In the genomic region with DNA sequence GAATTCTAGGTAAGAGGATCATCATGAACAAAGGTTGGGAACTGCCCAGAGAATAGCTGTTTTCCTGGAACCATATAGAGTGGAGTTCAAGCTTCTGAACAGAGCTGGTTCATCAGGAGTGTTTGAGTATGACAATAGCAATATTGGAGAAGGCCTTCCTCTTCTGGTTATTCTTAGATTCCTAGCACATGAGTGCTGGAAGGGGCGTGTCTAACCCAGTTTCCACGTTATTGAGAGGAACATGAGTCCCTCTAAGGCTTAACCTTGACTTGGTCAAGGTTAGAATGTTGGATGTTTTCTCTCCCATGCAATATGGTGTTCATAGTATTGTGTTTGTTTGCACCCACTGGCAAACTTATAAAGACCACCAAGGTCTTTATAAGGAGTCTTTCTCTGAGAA, we compare ENCODE assay signal across 24 cellular contexts.
DNase-seq lines count a peak whose midpoint lies in the region; ATAC-seq, FAIRE-seq and TF ChIP-seq lines count a peak whose summit lies in the region.
"Had no signal": no experiment of that assay in that cellular context is flagged by ENCODE, and none has a peak within 500 bp of the region (broad histone marks: within the 10 kb centered on the region; RNA-seq: fewer than 3 reads in every experiment).

No MANE protein-coding gene starts in this region.

- FAIRE-seq in HepG2 (lab: Jason Lieb, UNC) = no peak
- FAIRE-seq: A549, D721Med, H1 had no signal

- H3K4me3 ChIP-seq in HepG2 (replicated peaks in 1 of 3; ENCODE audit: insufficient read depth in 1 of 3, low read depth in 2 of 3, low read length in 3 of 3) (no peak overlapping the region), right lobe of liver (no peak overlapping the region), gastrocnemius medialis (no peak overlapping the region)
- H3K4me3 ChIP-seq: A549; BLaER1 treated with 17β-estradiol and CSF1 and Interleukin-3, amounts not matched to agents 10 nM and 100 nM; GM23248 had no signal

- H4K20me1 ChIP-seq in HepG2 (ENCODE audit: insufficient read depth, low read length) = no peaks in the 10 kb centered on the region
- H4K20me1 ChIP-seq: BLaER1 treated with 17β-estradiol and CSF1 and Interleukin-3, amounts not matched to agents 10 nM and 100 nM had no signal

- no peak for TF ChIP-seq CTCF in HepG2 (CRISPR knock-in tag; IDR thresholded peaks at IDR 0.05)
- no peak for TF ChIP-seq CTCF in right lobe of liver (IDR thresholded peaks at IDR 0.05)
- no peak for TF ChIP-seq CTCF in gastrocnemius medialis (IDR thresholded peaks at IDR 0.05 in 4 of 5, conservative IDR thresholded peaks at IDR 0.05 in 1 of 5)

- H3K27me3 Mint-ChIP-seq in activated T-cell treated with anti-CD3 and anti-CD28 coated beads, Interleukin-2, amount 50 U/mL, for 4 hours (ENCODE audit: low read depth) = no peaks in the 10 kb centered on the region
- H3K27me3 Mint-ChIP-seq: CD4-positive, alpha-beta T cell had no signal

- TF ChIP-seq POLR2A in HepG2 (IDR thresholded peaks at IDR 0.05; ENCODE audit: insufficient read depth in 1 of 2, low read depth in 2 of 2, low read length in 2 of 2) = no peak
- TF ChIP-seq POLR2A in right lobe of liver (IDR thresholded peaks at IDR 0.05) = no peak
- no peak for TF ChIP-seq POLR2A in gastrocnemius medialis (IDR thresholded peaks at IDR 0.05)

- no peaks in the 10 kb centered on the region for H3K27me3 ChIP-seq in HepG2 (ENCODE audit: control insufficient read depth in 1 of 2, insufficient read depth in 2 of 2, low read length in 2 of 2)
- no peaks in the 10 kb centered on the region for H3K27me3 ChIP-seq in right lobe of liver
- no peaks in the 10 kb centered on the region for H3K27me3 ChIP-seq in gastrocnemius medialis
- H3K27me3 ChIP-seq: BE2C; BLaER1 treated with 17β-estradiol and CSF1 and Interleukin-3, amounts not matched to agents 10 nM and 100 nM had no signal

- H3K9ac ChIP-seq in HepG2 (ENCODE audit: insufficient read depth, low read depth, low read length) = no peak overlapping the region
- H3K9ac ChIP-seq: BLaER1 treated with 17β-estradiol and CSF1 and Interleukin-3, amounts not matched to agents 10 nM and 100 nM; GM23248 had no signal

- TF ChIP-seq EP300 in HepG2 (IDR thresholded peaks at IDR 0.05; ENCODE audit: low read depth in 2 of 2, low read length in 2 of 2) = no peak
- TF ChIP-seq EP300 in HepG2 (CRISPR knock-in tag; IDR thresholded peaks at IDR 0.05; ENCODE audit: borderline replicate concordance) = no peak

- H3K4me2 ChIP-seq in HepG2 (ENCODE audit: low read depth, low read length) = no peak overlapping the region
- H3K4me2 ChIP-seq: A549 had no signal

- intact Hi-C loops in HepG2 (cut with micrococcal nuclease; ENCODE audit: unreplicated experiment) (no loop called here), right lobe of liver (cut with DNase I) (no loop called here), gastrocnemius medialis (cut with DNase I; ENCODE audit: low total_unique reads) (no loop called here)

- CTCF ChIA-PET in HepG2 (lab: Yijun Ruan, JAX; ENCODE audit: low intra/inter-chr PET ratio, low total read pairs) = no interaction called here

- H3K36me3 Mint-ChIP-seq in activated T-cell treated with anti-CD3 and anti-CD28 coated beads, Interleukin-2, amount 50 U/mL, for 4 hours (ENCODE audit: insufficient read depth) = no peaks in the 10 kb centered on the region
- H3K36me3 Mint-ChIP-seq: CD14-positive monocyte; CD8-positive, alpha-beta memory T cell had no signal

- H3K79me2 ChIP-seq in HepG2 (ENCODE audit: insufficient read depth, low read length) = no peaks in the 10 kb centered on the region

- BruUV-seq in HepG2 (replicated peaks; lab: Mats Ljungman, UMichigan) = no TSS peak

- H3K36me3 ChIP-seq in HepG2 (replicated peaks in 1 of 2; ENCODE audit: control insufficient read depth in 1 of 2, insufficient read depth in 2 of 2, low read length in 2 of 2) (no peaks in the 10 kb centered on the region), right lobe of liver (no peaks in the 10 kb centered on the region), gastrocnemius medialis (no peaks in the 10 kb centered on the region)
- H3K36me3 ChIP-seq: BE2C; BLaER1 treated with 17β-estradiol and CSF1 and Interleukin-3, amounts not matched to agents 10 nM and 100 nM had no signal

- no peak overlapping the region for H3K4me3 Mint-ChIP-seq in activated T-cell treated with anti-CD3 and anti-CD28 coated beads, Interleukin-2, amount 50 U/mL, for 4 hours
- H3K4me3 Mint-ChIP-seq: CD14-positive monocyte; CD4-positive, alpha-beta T cell; CD8-positive, alpha-beta memory T cell had no signal

- no peaks in the 10 kb centered on the region for H3K9me3 Mint-ChIP-seq in activated T-cell treated with anti-CD3 and anti-CD28 coated beads, Interleukin-2, amount 50 U/mL, for 4 hours
- H3K9me3 Mint-ChIP-seq: CD4-positive, alpha-beta T cell; CD8-positive, alpha-beta memory T cell had no signal

- H3K4me1 Mint-ChIP-seq in activated T-cell treated with anti-CD3 and anti-CD28 coated beads, Interleukin-2, amount 50 U/mL, for 4 hours (ENCODE audit: low read depth) = no peaks in the 10 kb centered on the region
- H3K4me1 Mint-ChIP-seq: CD14-positive monocyte; CD8-positive, alpha-beta memory T cell had no signal

- in situ Hi-C loops in HepG2 (cut with HindIII; ENCODE audit: extremely low pct_ligation_motif_present, low pct_unique_long_range_greater_than_20kb) (no loop called here), gastrocnemius medialis (cut with MboI; ENCODE audit: low sequenced_read_pairs in 4 of 4) (loop anchor here in 1 of 4 donors (25.0 kb wide), 1 partner anchor 200 kb away; no protein-coding TSS in a partner anchor), KBM-7 (cut with MboI; ENCODE audit: low pct_unique_long_range_greater_than_20kb, low sequenced_read_pairs) (no loop called here)

- no peaks in the 10 kb centered on the region for H3K9me3 ChIP-seq in HepG2 (ENCODE audit: low read length)
- H3K9me3 ChIP-seq in right lobe of liver = no peaks in the 10 kb centered on the region
- H3K9me3 ChIP-seq in gastrocnemius medialis = no peaks in the 10 kb centered on the region
- H3K9me3 ChIP-seq: A549; BE2C; BLaER1 treated with 17β-estradiol and CSF1 and Interleukin-3, amounts not matched to agents 10 nM and 100 nM had no signal

- H2AFZ ChIP-seq in HepG2 (ENCODE audit: low read length) = no peak overlapping the region
- H2AFZ ChIP-seq: GM23248 had no signal

- H3K4me1 ChIP-seq in HepG2 (ENCODE audit: insufficient read depth, low read length) (peaks cover 27% of the 10 kb centered on the region), right lobe of liver (no peaks in the 10 kb centered on the region), gastrocnemius medialis (peaks cover 5 to 9% of the 10 kb centered on the region in 2 donors)
- H3K4me1 ChIP-seq: A549, BE2C had no signal

- ATAC-seq in HepG2 = no peak
- ATAC-seq in right lobe of liver = no peak
- peak; percentile 18 to 83 for ATAC-seq in gastrocnemius medialis
- ATAC-seq in GM21367 (IDR thresholded peaks at IDR 0.05; ENCODE audit: unreplicated experiment) = no peak
- no peak for ATAC-seq in activated T-cell treated with anti-CD3 and anti-CD28 coated beads, Interleukin-2, amount 50 U/mL, for 4 hours
- ATAC-seq: A549 had no signal

- no peak for TF ChIP-seq RAD21 in HepG2 (CRISPR knock-in tag; IDR thresholded peaks at IDR 0.05)

- no peak overlapping the region for H3K27ac ChIP-seq in HepG2 (ENCODE audit: extremely low read length, insufficient read depth, low read length)
- H3K27ac ChIP-seq in right lobe of liver = no peak overlapping the region
- H3K27ac ChIP-seq in gastrocnemius medialis = peak overlapping the region in 3 of 4 donors; percentile 14 to 63 (median 62)
- H3K27ac ChIP-seq: A549; BLaER1 treated with 17β-estradiol and CSF1 and Interleukin-3, amounts not matched to agents 10 nM and 100 nM; GM23248 had no signal

- DNase-seq in HepG2 (ENCODE audit: low spot score) (no peak), right lobe of liver (no peak), OCI-M1 (lab: John Stamatoyannopoulos, UW) (peak; percentile 2), gastrocnemius medialis (no peak), KBM-7 (no peak)
- no peak for DNase-seq in activated T-cell treated with anti-CD3 and anti-CD28 coated beads, Interleukin-2, amount 50 U/mL, for 4 hours
- DNase-seq: 8988T; ACHN; AML-193; BE2C; CD4-positive, alpha-beta T cell; CD8-positive, alpha-beta memory T cell; DMS 273 treated with DMSO at 0.1 percent for 48 hours; DMS79; EL; GM23248; H7; HCEC 1CT had no signal

- whole genome bisulfite sequencing in HepG2 (ENCODE audit: low lambda C conversion rate) = 40% methylated on average over 1 of the region's 2 CpGs
- WGBS in right lobe of liver (ENCODE audit: insufficient coverage, low coverage, low lambda C conversion rate, missing lambda C conversion rate) = 21% methylated on average over 2 of the region's 2 CpGs

- POLR2A ChIA-PET in HepG2 (lab: Yijun Ruan, JAX) = no interaction called here

TF ChIP-seq in HepG2, 621 proteins besides CTCF, POLR2A, EP300 and RAD21:
- TF ChIP-seq ZNF746 (CRISPR knock-in tag; IDR thresholded peaks at IDR 0.05) = no peak
- TF ChIP-seq PHB2 (IDR thresholded peaks at IDR 0.05; ENCODE audit: partially characterized antibody) = no peak
- TF ChIP-seq, protein P1, sequence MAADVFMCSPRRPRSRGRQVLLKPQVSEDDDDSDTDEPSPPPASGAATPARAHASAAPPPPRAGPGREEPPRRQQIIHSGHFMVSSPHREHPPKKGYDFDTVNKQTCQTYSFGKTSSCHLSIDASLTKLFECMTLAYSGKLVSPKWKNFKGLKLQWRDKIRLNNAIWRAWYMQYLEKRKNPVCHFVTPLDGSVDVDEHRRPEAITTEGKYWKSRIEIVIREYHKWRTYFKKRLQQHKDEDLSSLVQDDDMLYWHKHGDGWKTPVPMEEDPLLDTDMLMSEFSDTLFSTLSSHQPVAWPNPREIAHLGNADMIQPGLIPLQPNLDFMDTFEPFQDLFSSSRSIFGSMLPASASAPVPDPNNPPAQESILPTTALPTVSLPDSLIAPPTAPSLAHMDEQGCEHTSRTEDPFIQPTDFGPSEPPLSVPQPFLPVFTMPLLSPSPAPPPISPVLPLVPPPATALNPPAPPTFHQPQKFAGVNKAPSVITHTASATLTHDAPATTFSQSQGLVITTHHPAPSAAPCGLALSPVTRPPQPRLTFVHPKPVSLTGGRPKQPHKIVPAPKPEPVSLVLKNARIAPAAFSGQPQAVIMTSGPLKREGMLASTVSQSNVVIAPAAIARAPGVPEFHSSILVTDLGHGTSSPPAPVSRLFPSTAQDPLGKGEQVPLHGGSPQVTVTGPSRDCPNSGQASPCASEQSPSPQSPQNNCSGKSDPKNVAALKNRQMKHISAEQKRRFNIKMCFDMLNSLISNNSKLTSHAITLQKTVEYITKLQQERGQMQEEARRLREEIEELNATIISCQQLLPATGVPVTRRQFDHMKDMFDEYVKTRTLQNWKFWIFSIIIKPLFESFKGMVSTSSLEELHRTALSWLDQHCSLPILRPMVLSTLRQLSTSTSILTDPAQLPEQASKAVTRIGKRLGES (CRISPR knock-in tag; IDR thresholded peaks at IDR 0.05; ENCODE audit: borderline replicate concordance) = no peak
- peak; percentile 20; the same call in 1 of the 2 replicates for TF ChIP-seq RARA (CRISPR knock-in tag; IDR thresholded peaks at IDR 0.05)

Comparison
In these comparisons a context has a peak if more than half of its experiments do, and no peak if none do; other contexts are left out.
1. ATAC-seq: peak in gastrocnemius medialis (2 of 2); none in HepG2 (single experiment), right lobe of liver (0 of 4), GM21367 (single experiment) and activated T-cell treated with anti-CD3 and anti-CD28 coated beads, Interleukin-2, amount 50 U/mL, for 4 hours (0 of 2).
2. H3K27ac ChIP-seq: peak in gastrocnemius medialis (3 of 4); none in HepG2 (single experiment) and right lobe of liver (0 of 3).